Comparison of ENCODE assay signal across 20 cellular contexts in the genomic region with DNA sequence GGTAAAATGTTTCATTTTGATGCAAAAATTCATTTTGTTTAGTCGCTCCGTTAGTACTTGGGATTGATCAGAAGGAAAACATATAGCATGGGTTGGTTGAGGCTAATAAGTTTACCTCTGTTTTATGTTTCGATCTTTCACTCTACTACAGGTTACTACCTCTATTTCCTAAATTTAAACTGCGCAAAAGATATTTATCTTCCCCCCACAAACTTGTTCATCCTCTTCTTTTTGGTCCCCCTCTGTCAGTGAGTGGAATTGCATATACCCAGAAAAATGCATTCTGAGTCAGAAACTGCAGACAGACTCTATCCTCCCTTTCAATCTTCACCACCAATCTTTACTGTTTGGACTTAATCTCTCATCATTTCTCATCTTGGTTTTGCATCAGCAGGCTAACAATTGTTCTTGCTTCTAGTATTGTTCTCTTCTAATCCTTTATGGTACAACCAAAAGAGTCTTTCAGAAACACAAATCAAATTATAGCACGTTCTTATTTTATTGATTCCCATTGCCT.
DNase-seq lines count a peak whose midpoint lies in the region; ATAC-seq, FAIRE-seq and TF ChIP-seq lines count a peak whose summit lies in the region.
"Had no signal": no experiment of that assay in that cellular context is flagged by ENCODE, and none has a peak within 500 bp of the region (broad histone marks: within the 10 kb centered on the region; RNA-seq: fewer than 3 reads in every experiment).

No MANE protein-coding gene starts in this region.

- CTCF ChIA-PET in CD8-positive, alpha-beta T cell (lab: Charles Lee) = no interaction called here

- no peaks in the 10 kb centered on the region for H4K20me1 ChIP-seq in keratinocyte (ENCODE audit: control insufficient read depth, extremely low read depth, insufficient read depth, low read length)

- POLR2A ChIA-PET in CD8-positive, alpha-beta T cell (lab: Charles Lee) = no interaction called here

- H3K4me2 ChIP-seq in keratinocyte (ENCODE audit: control insufficient read depth, extremely low read depth, insufficient read depth, low read depth, low read length) = no peak overlapping the region

- H2AFZ ChIP-seq in keratinocyte (ENCODE audit: control insufficient read depth, low read length) = no peak overlapping the region

- no peaks in the 10 kb centered on the region for H3K27me3 ChIP-seq in keratinocyte (ENCODE audit: control insufficient read depth, extremely low read depth, insufficient read depth, low read length)
- no peaks in the 10 kb centered on the region for H3K27me3 ChIP-seq in CD8-positive, alpha-beta T cell (ENCODE audit: insufficient read depth, low read length)
- H3K27me3 ChIP-seq: gastrocnemius medialis, sigmoid colon, transverse colon had no signal

- intact Hi-C loops in CD8-positive, alpha-beta T cell (cut with DNase I, micrococcal nuclease) = no loop called here

- peaks cover 2% of the 10 kb centered on the region for H3K9me3 ChIP-seq in keratinocyte (ENCODE audit: control insufficient read depth, low read depth, low read length)
- H3K9me3 ChIP-seq in CD8-positive, alpha-beta T cell (ENCODE audit: low read length) = no peaks in the 10 kb centered on the region
- H3K9me3 ChIP-seq: Caco-2, gastrocnemius medialis, sigmoid colon, transverse colon had no signal

- H3K9me3 Mint-ChIP-seq in chondrocyte (ENCODE audit: low read depth) = peaks cover 23% of the 10 kb centered on the region
- H3K9me3 Mint-ChIP-seq in T-helper 2 cell treated with Interferon-gamma antibody and Interleukin-4, amounts not matched to agents 5 μg/mL and 100 μg/mL, for 36 hours = no peaks in the 10 kb centered on the region
- peaks cover 12% of the 10 kb centered on the region for H3K9me3 Mint-ChIP-seq in CD8-positive, alpha-beta T cell
- H3K9me3 Mint-ChIP-seq: activated T-helper 1 cell treated with anti-CD3 and anti-CD28 coated beads, Interleukin-12 subunit alpha, Interleukin-12 subunit beta, Interleukin-2, Interleukin-4 antibody, amounts not matched to agents 30 ng/mL and 10 ng/mL and 1 ng/mL, durations not matched to agents 14 hours and 24 hours and 36 hours had no signal

- dilution Hi-C loops in keratinocyte (cut with MboI; ENCODE audit: extremely low pct_ligation_motif_present, low sequenced_read_pairs) = no loop called here

- H3K4me3 Mint-ChIP-seq in chondrocyte (ENCODE audit: unreplicated experiment) = no peak overlapping the region
- no peak overlapping the region for H3K4me3 Mint-ChIP-seq in T-helper 2 cell treated with Interferon-gamma antibody and Interleukin-4, amounts not matched to agents 5 μg/mL and 100 μg/mL, for 36 hours
- no peak overlapping the region for H3K4me3 Mint-ChIP-seq in CD8-positive, alpha-beta T cell
- H3K4me3 Mint-ChIP-seq: activated CD4-positive, alpha-beta memory T cell treated with anti-CD3 and anti-CD28 coated beads, Interleukin-2, amount 10 ng/mL, durations not matched to agents 7 days and 5 days; activated T-helper 1 cell treated with anti-CD3 and anti-CD28 coated beads, Interleukin-12 subunit alpha, Interleukin-12 subunit beta, Interleukin-2, Interleukin-4 antibody, amounts not matched to agents 30 ng/mL and 10 ng/mL and 1 ng/mL, durations not matched to agents 14 hours and 24 hours and 36 hours had no signal

- H3K27ac ChIP-seq in keratinocyte (ENCODE audit: control insufficient read depth, insufficient read depth, low read length) = peak overlapping the region; percentile 40
- H3K27ac ChIP-seq in CD8-positive, alpha-beta T cell (ENCODE audit: low read depth, low read length) = no peak overlapping the region
- H3K27ac ChIP-seq: gastrocnemius medialis, sigmoid colon, transverse colon had no signal

- peaks cover 14% of the 10 kb centered on the region for H3K4me1 Mint-ChIP-seq in chondrocyte (ENCODE audit: low read depth)
- H3K4me1 Mint-ChIP-seq in T-helper 2 cell treated with Interferon-gamma antibody and Interleukin-4, amounts not matched to agents 5 μg/mL and 100 μg/mL, for 36 hours (ENCODE audit: low read depth) = no peaks in the 10 kb centered on the region
- H3K4me1 Mint-ChIP-seq in CD8-positive, alpha-beta T cell (ENCODE audit: low read depth) = no peaks in the 10 kb centered on the region
- H3K4me1 Mint-ChIP-seq: activated CD4-positive, alpha-beta memory T cell treated with anti-CD3 and anti-CD28 coated beads, Interleukin-2, amount 10 ng/mL, durations not matched to agents 7 days and 5 days had no signal

- H3K9ac ChIP-seq in keratinocyte (ENCODE audit: control insufficient read depth, extremely low read depth, insufficient read depth, low read length) = no peak overlapping the region

- peaks cover 7% of the 10 kb centered on the region for H3K4me1 ChIP-seq in keratinocyte (ENCODE audit: control insufficient read depth, extremely low read depth, insufficient read depth, low read length)
- no peaks in the 10 kb centered on the region for H3K4me1 ChIP-seq in CD8-positive, alpha-beta T cell (ENCODE audit: insufficient read depth, low read length)
- H3K4me1 ChIP-seq: Caco-2, gastrocnemius medialis, sigmoid colon, transverse colon had no signal

- H3K4me3 ChIP-seq in AG09309 (ENCODE audit: control insufficient read depth, low read depth, low read length) = no peak overlapping the region
- H3K4me3 ChIP-seq in keratinocyte (ENCODE audit: control insufficient read depth in 2 of 3, extremely low read depth in 1 of 3, insufficient read depth in 2 of 3, low read depth in 1 of 3, low read length in 3 of 3) = no peak overlapping the region
- H3K4me3 ChIP-seq in CD8-positive, alpha-beta T cell (ENCODE audit: low read depth, low read length) = no peak overlapping the region
- H3K4me3 ChIP-seq: gastrocnemius medialis, sigmoid colon, transverse colon had no signal

- no peaks in the 10 kb centered on the region for H3K79me2 ChIP-seq in keratinocyte (ENCODE audit: control insufficient read depth, insufficient read depth, low read length)

- DNase-seq in AG09309 (ENCODE audit: low read depth) (peak; percentile 1), NCI-H226 (peak; percentile 43), chondrocyte (ENCODE audit: low spot score) (no peak), keratinocyte (ENCODE audit: low read depth, low spot score) (no peak), NCI-H1417 treated with DMSO at 0.1 percent for 48 hours (lab: John Stamatoyannopoulos, UW) (no peak)
- DNase-seq in T-helper 2 cell treated with Interferon-gamma antibody and Interleukin-4, amounts not matched to agents 5 μg/mL and 100 μg/mL, for 36 hours (ENCODE audit: low spot score) = no peak
- no peak for DNase-seq in CD8-positive, alpha-beta T cell
- DNase-seq: activated CD4-positive, alpha-beta memory T cell treated with anti-CD3 and anti-CD28 coated beads, Interleukin-2, amount 10 ng/mL, durations not matched to agents 7 days and 5 days; amygdala; Caco-2; cortex of kidney; gastrocnemius medialis; midbrain; NCI-H1105; nucleus accumbens; sigmoid colon; stimulated activated CD4-positive, alpha-beta T cell treated with anti-CD3 and anti-CD28 coated beads, Interleukin-4, amount 100 ng/mL, for 4 hours; transverse colon had no signal

- H3K27ac Mint-ChIP-seq in chondrocyte (ENCODE audit: unreplicated experiment) = peak overlapping the region; percentile 81
- no peak overlapping the region for H3K27ac Mint-ChIP-seq in T-helper 2 cell treated with Interferon-gamma antibody and Interleukin-4, amounts not matched to agents 5 μg/mL and 100 μg/mL, for 36 hours
- no peak overlapping the region for H3K27ac Mint-ChIP-seq in CD8-positive, alpha-beta T cell
- H3K27ac Mint-ChIP-seq: activated CD4-positive, alpha-beta memory T cell treated with anti-CD3 and anti-CD28 coated beads, Interleukin-2, amount 10 ng/mL, durations not matched to agents 7 days and 5 days; activated T-helper 1 cell treated with anti-CD3 and anti-CD28 coated beads, Interleukin-12 subunit alpha, Interleukin-12 subunit beta, Interleukin-2, Interleukin-4 antibody, amounts not matched to agents 30 ng/mL and 10 ng/mL and 1 ng/mL, durations not matched to agents 14 hours and 24 hours and 36 hours had no signal

- H3K36me3 Mint-ChIP-seq in chondrocyte (ENCODE audit: low read depth) = peaks cover 4% of the 10 kb centered on the region
- no peaks in the 10 kb centered on the region for H3K36me3 Mint-ChIP-seq in T-helper 2 cell treated with Interferon-gamma antibody and Interleukin-4, amounts not matched to agents 5 μg/mL and 100 μg/mL, for 36 hours (ENCODE audit: low read depth)
- H3K36me3 Mint-ChIP-seq in CD8-positive, alpha-beta T cell = no peaks in the 10 kb centered on the region

- H3K9me1 ChIP-seq in keratinocyte (ENCODE audit: control insufficient read depth, extremely low read depth, insufficient read depth, low read length) = no peaks in the 10 kb centered on the region

- no peak for ATAC-seq in CD8-positive, alpha-beta T cell
- no peak for ATAC-seq in GM21360 (IDR thresholded peaks at IDR 0.05; ENCODE audit: unreplicated experiment)

- H3K36me3 ChIP-seq in keratinocyte (ENCODE audit: control insufficient read depth in 2 of 2, extremely low read depth in 1 of 2, insufficient read depth in 2 of 2, low read length in 2 of 2) = no peaks in the 10 kb centered on the region
- no peaks in the 10 kb centered on the region for H3K36me3 ChIP-seq in CD8-positive, alpha-beta T cell (ENCODE audit: insufficient read depth, low read length)
- H3K36me3 ChIP-seq: gastrocnemius medialis, sigmoid colon, transverse colon had no signal

- no peaks in the 10 kb centered on the region for H3K27me3 Mint-ChIP-seq in chondrocyte (ENCODE audit: low read depth)
- H3K27me3 Mint-ChIP-seq in T-helper 2 cell treated with Interferon-gamma antibody and Interleukin-4, amounts not matched to agents 5 μg/mL and 100 μg/mL, for 36 hours (ENCODE audit: low read depth) = no peaks in the 10 kb centered on the region
- H3K27me3 Mint-ChIP-seq in CD8-positive, alpha-beta T cell (ENCODE audit: low read depth) = no peaks in the 10 kb centered on the region
- H3K27me3 Mint-ChIP-seq: activated CD4-positive, alpha-beta memory T cell treated with anti-CD3 and anti-CD28 coated beads, Interleukin-2, amount 10 ng/mL, durations not matched to agents 7 days and 5 days had no signal

- peak; percentile 43 for FAIRE-seq in keratinocyte (lab: Jason Lieb, UNC)

- TF ChIP-seq CTCF in AG09309 (IDR thresholded peaks at IDR 0.05; ENCODE audit: control insufficient read depth, insufficient read depth, low read depth, low read length, missing control alignments) = peak; percentile 21
- TF ChIP-seq CTCF in chondrocyte (IDR thresholded peaks at IDR 0.05) = peak; percentile 39
- TF ChIP-seq CTCF in keratinocyte (optimal IDR thresholded peaks at IDR 0.05 in 1 of 3, IDR thresholded peaks at IDR 0.05 in 1 of 3, conservative IDR thresholded peaks at IDR 0.05 in 1 of 3; ENCODE audit: extremely low read depth in 1 of 3, insufficient read depth in 2 of 3, low read length in 3 of 3) = no peak
- no peak for TF ChIP-seq CTCF in CD8-positive, alpha-beta T cell (IDR thresholded peaks at IDR 0.05)

Comparison
In these comparisons a context has a peak if more than half of its experiments do, and no peak if none do; other contexts are left out.
1. DNase-seq: peak in AG09309 (single experiment) and NCI-H226 (single experiment); none in chondrocyte (single experiment), keratinocyte (single experiment), T-helper 2 cell treated with Interferon-gamma antibody and Interleukin-4, amounts not matched to agents 5 μg/mL and 100 μg/mL, for 36 hours (single experiment), CD8-positive, alpha-beta T cell (0 of 7) and NCI-H1417 treated with DMSO at 0.1 percent for 48 hours (single experiment).
2. CTCF ChIP-seq: peak in AG09309 (single experiment) and chondrocyte (single experiment); none in keratinocyte (0 of 3) and CD8-positive, alpha-beta T cell (single experiment).